Comparison of ENCODE assay signal across 8 cellular contexts in genomic region chr11:31509412-31510345, GRCh38. TPM values are rescaled to one million over a fixed set of nuclear protein-coding genes. Genes with fewer than 3 reads are reported as not detected.
DNase-seq lines count a peak whose midpoint lies in the region; ATAC-seq and TF ChIP-seq lines count a peak whose summit lies in the region.

A gene with protein sequence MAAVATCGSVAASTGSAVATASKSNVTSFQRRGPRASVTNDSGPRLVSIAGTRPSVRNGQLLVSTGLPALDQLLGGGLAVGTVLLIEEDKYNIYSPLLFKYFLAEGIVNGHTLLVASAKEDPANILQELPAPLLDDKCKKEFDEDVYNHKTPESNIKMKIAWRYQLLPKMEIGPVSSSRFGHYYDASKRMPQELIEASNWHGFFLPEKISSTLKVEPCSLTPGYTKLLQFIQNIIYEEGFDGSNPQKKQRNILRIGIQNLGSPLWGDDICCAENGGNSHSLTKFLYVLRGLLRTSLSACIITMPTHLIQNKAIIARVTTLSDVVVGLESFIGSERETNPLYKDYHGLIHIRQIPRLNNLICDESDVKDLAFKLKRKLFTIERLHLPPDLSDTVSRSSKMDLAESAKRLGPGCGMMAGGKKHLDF (plus strand): TSS chr11:31509767. CDS start chr11:31509785, 18 bp downstream.
TSS of gene IMMP1L (minus strand) at chr11:31509622. CDS start at chr11:31463276, 46,346 bp downstream.

- H3F3A ChIP-seq in PC-3 (ENCODE audit: low read length, unreplicated experiment) = no peaks in the 10 kb centered on the region

- H3K4me2 ChIP-seq in PC-3 (ENCODE audit: low read length) = peak within 1 kb of the TSS; percentile 91

- ATAC-seq in GM21576 (IDR thresholded peaks at IDR 0.05; ENCODE audit: unreplicated experiment) (peak; percentile 100), PC-3 (peak; percentile 96)

- no peaks in the 10 kb centered on the region for H3K9me3 ChIP-seq in PC-3 (ENCODE audit: low read length)
- H3K9me3 ChIP-seq in mucosa of stomach (ENCODE audit: control insufficient read depth, low read length) = no peaks in the 10 kb centered on the region

- peak within 1 kb of the TSS; percentile 87 for H3K9ac ChIP-seq in PC-3 (ENCODE audit: low read length)
- peak within 1 kb of the TSS; percentile 97 for H3K9ac ChIP-seq in mucosa of stomach (ENCODE audit: low read length)

- H3K4me1 ChIP-seq in PC-3 (ENCODE audit: insufficient read depth, low read length) (peaks cover 29% of the 10 kb centered on the region), mucosa of stomach (ENCODE audit: control insufficient read depth, insufficient read depth, low read length) (no peaks in the 10 kb centered on the region)

- peak; percentile 94 for TF ChIP-seq POLR2A in erythroblast (IDR thresholded peaks at IDR 0.05; ENCODE audit: low read length)

- no TSS peak for BruUV-seq in PC-3 (replicated peaks; lab: Mats Ljungman, UMichigan)

- no peaks in the 10 kb centered on the region for H4K20me1 ChIP-seq in PC-3 (ENCODE audit: low read length)

- H3K79me2 ChIP-seq in PC-3 (ENCODE audit: low read length) = peaks cover 85% of the 10 kb centered on the region

- no peaks in the 10 kb centered on the region for H3K9me2 ChIP-seq in PC-3 (replicated peaks; ENCODE audit: low read length)

- TF ChIP-seq CTCF in PC-3 (conservative IDR thresholded peaks at IDR 0.05; ENCODE audit: low read depth, low read length) = no peak

- H3K27me3 ChIP-seq in PC-3 (ENCODE audit: low read length) (no peaks in the 10 kb centered on the region), mucosa of stomach (ENCODE audit: control insufficient read depth, insufficient read depth, low read length) (no peaks in the 10 kb centered on the region)

- POLR2A ChIA-PET in PC-3 (lab: Charles Lee; ENCODE audit: unreplicated experiment) = interaction anchor here (0.8 kb wide), 1 partner anchor 301 kb away, joined by 4 read pairs; no protein-coding TSS in a partner anchor

- peak within 1 kb of the TSS; percentile 96 for H3K4me3 ChIP-seq in PC-3 (ENCODE audit: low read length)
- H3K4me3 ChIP-seq in mucosa of stomach (ENCODE audit: low read length) = peak within 1 kb of the TSS; percentile 100

- CTCF ChIA-PET in PC-3 (lab: Charles Lee) = no interaction called here

- no peak for TF ChIP-seq EP300 in Ishikawa (IDR thresholded peaks at IDR 0.05; ENCODE audit: borderline replicate concordance)

- H3K36me3 ChIP-seq in PC-3 (ENCODE audit: low read depth, low read length) = peaks cover 4% of the 10 kb centered on the region; the same call in 1 of the 2 replicates
- H3K36me3 ChIP-seq in mucosa of stomach (ENCODE audit: control insufficient read depth, insufficient read depth, low read length) = no peaks in the 10 kb centered on the region

- peak within 1 kb of the TSS; percentile 99 for H2AFZ ChIP-seq in PC-3 (ENCODE audit: low read length)

- DNase-seq in DMS114 treated with DMSO at 0.1 percent for 48 hours (lab: John Stamatoyannopoulos, UW; ENCODE audit: unreplicated experiment) (peak; percentile 100), PC-3 (peak; percentile 97), activated T-cell treated with anti-CD3 and anti-CD28 coated beads for 48 hours (ENCODE audit: low read depth) (peak; percentile 86), erythroblast (lab: John Stamatoyannopoulos, UW) (peak; percentile 98)
- peak; percentile 89 for DNase-seq in stimulated activated CD8-positive, alpha-beta memory T cell treated with anti-CD3 and anti-CD28 coated beads, Interleukin-7, amount 100 ng/mL, for 1 hour (ENCODE audit: low read depth in 2 of 2)

- no peak for TF ChIP-seq RAD21 in Ishikawa (IDR thresholded peaks at IDR 0.05; ENCODE audit: low read depth)

- intact Hi-C loops in PC-3 (cut with micrococcal nuclease) = loop anchor here (1.0 to 5.0 kb wide), 3 partner anchors 301 to 363 kb away; partner anchors contain the start of gene PAX6

- H3K27ac ChIP-seq in PC-3 (ENCODE audit: low read length) = peak within 1 kb of the TSS; percentile 27; the same call in 1 of the 2 replicates

TF ChIP-seq in Ishikawa, 13 proteins besides CTCF, POLR2A, EP300 and RAD21:
- TF ChIP-seq, protein P1, sequence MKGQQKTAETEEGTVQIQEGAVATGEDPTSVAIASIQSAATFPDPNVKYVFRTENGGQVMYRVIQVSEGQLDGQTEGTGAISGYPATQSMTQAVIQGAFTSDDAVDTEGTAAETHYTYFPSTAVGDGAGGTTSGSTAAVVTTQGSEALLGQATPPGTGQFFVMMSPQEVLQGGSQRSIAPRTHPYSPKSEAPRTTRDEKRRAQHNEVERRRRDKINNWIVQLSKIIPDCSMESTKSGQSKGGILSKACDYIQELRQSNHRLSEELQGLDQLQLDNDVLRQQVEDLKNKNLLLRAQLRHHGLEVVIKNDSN (IDR thresholded peaks at IDR 0.05) = no peak
- TF ChIP-seq ZBTB7A (IDR thresholded peaks at IDR 0.05; ENCODE audit: low read depth) (0 out of 2 replicates have a peak, but pooled peaks have one; percentile 55), CEBPB (IDR thresholded peaks at IDR 0.05) (no peak), FOXM1 (IDR thresholded peaks at IDR 0.05; ENCODE audit: borderline replicate concordance, low read depth) (peak; percentile 84), TCF12 (IDR thresholded peaks at IDR 0.05; ENCODE audit: low read depth) (peak; percentile 44; the same call in 1 of the 2 replicates), MAX (IDR thresholded peaks at IDR 0.05) (peak; percentile 49; the same call in 1 of the 2 replicates), NFIC (IDR thresholded peaks at IDR 0.05) (peak; percentile 44), CREB1 (IDR thresholded peaks at IDR 0.05; ENCODE audit: low read depth) (0 out of 2 replicates have a peak, but pooled peaks have one; percentile 51), YY1 (IDR thresholded peaks at IDR 0.05; ENCODE audit: low read depth) (peak; percentile 95), EGR1 (IDR thresholded peaks at IDR 0.05) (no peak), TEAD4 (IDR thresholded peaks at IDR 0.05) (0 out of 2 replicates have a peak, but pooled peaks have one; percentile 10), TAF1 (IDR thresholded peaks at IDR 0.05; ENCODE audit: low read depth) (peak; percentile 97)
- TF ChIP-seq, protein P2, sequence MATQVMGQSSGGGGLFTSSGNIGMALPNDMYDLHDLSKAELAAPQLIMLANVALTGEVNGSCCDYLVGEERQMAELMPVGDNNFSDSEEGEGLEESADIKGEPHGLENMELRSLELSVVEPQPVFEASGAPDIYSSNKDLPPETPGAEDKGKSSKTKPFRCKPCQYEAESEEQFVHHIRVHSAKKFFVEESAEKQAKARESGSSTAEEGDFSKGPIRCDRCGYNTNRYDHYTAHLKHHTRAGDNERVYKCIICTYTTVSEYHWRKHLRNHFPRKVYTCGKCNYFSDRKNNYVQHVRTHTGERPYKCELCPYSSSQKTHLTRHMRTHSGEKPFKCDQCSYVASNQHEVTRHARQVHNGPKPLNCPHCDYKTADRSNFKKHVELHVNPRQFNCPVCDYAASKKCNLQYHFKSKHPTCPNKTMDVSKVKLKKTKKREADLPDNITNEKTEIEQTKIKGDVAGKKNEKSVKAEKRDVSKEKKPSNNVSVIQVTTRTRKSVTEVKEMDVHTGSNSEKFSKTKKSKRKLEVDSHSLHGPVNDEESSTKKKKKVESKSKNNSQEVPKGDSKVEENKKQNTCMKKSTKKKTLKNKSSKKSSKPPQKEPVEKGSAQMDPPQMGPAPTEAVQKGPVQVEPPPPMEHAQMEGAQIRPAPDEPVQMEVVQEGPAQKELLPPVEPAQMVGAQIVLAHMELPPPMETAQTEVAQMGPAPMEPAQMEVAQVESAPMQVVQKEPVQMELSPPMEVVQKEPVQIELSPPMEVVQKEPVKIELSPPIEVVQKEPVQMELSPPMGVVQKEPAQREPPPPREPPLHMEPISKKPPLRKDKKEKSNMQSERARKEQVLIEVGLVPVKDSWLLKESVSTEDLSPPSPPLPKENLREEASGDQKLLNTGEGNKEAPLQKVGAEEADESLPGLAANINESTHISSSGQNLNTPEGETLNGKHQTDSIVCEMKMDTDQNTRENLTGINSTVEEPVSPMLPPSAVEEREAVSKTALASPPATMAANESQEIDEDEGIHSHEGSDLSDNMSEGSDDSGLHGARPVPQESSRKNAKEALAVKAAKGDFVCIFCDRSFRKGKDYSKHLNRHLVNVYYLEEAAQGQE (IDR thresholded peaks at IDR 0.05; ENCODE audit: low read depth) = no peak

RNA-seq across cellular contexts. Expression of the first gene that starts in this region (rescaled TPM):
- 19.4 and 19.9 TPM in 2 replicates for total RNA-seq in PC-3 (2014; rRNA removed)

RNA-seq across cellular contexts. Expression of gene IMMP1L, which starts in this region (rescaled TPM):
- 13.5 and 31.4 TPM in 2 replicates for total RNA-seq in PC-3 (2014; rRNA removed)

Comparison
In these comparisons a context has a peak if more than half of its experiments do, and no peak if none do; other contexts are left out.
1. Peak in every context shown above with its lines: DNase-seq, ATAC-seq, H3K4me3 ChIP-seq and H3K27ac ChIP-seq.